8 cellular contexts compared by ENCODE assay signal in the genomic region with DNA sequence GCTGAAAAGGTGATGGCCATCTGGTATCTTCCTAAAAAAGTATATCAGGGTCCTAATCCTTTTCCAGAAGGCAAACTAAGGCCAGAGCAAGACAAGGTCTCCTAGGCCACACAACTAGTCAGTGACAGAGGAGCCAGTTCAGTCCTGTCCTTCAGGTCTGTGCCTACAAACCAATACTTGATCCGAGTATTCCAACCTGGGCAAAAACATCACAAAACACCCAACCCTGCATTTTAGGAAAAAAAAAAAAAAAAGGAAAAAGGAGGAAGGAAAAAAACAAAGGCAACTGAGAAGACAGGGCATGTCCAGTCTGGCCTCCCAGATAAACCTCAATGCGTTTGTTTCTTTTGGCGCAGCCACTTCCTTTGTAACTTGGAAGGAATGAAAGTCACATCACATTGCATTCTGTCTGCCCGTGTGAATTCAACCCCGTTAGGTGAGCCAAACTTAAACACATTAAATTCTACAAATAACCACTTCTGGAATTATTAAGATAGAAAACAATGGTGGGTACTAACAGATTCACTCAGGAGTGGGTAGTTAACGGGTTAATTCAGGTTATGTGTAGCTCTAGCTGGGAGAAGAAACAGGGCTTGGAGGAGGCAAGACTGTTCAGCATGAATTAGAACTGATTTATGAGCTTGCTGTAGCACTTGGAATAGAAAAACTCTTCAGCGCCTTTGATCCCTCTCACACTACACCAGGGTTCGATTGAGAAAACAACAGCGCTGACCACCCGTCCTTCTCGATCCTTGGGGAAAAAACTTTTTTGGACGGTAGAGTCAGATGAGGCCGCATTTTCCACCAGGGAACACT. TPM values are rescaled to one million over a fixed set of nuclear protein-coding genes. Genes with fewer than 3 reads are reported as not detected.
DNase-seq lines count a peak whose midpoint lies in the region; ATAC-seq and TF ChIP-seq lines count a peak whose summit lies in the region.

No MANE protein-coding gene starts in this region.

- H3K36me3 Mint-ChIP-seq in activated naive CD4-positive, alpha-beta T cell treated with anti-CD3 and anti-CD28 coated beads for 36 hours (ENCODE audit: low read depth): no peaks in the 10 kb centered on the region
- H3K36me3 Mint-ChIP-seq in activated CD8-positive, alpha-beta T cell treated with anti-CD3 and anti-CD28 coated beads for 36 hours (ENCODE audit: low read depth): no peaks in the 10 kb centered on the region

- DNase-seq in activated naive CD4-positive, alpha-beta T cell treated with anti-CD3 and anti-CD28 coated beads for 36 hours: no peak
- no peak for DNase-seq in activated naive CD4-positive, alpha-beta T cell treated with Interleukin-2 at 50 U/mL for 16 hours
- no peak for DNase-seq in activated CD8-positive, alpha-beta T cell treated with anti-CD3 and anti-CD28 coated beads for 36 hours
- peak in 2 of 5 donors; percentile 29 to 35 for DNase-seq in heart left ventricle
- DNase-seq in retinal pigment epithelial cell (ENCODE audit: low read depth): no peak

- TF ChIP-seq CTCF in activated CD8-positive, alpha-beta T cell treated with anti-CD3 and anti-CD28 coated beads for 36 hours (IDR thresholded peaks at IDR 0.05): no peak
- TF ChIP-seq CTCF in heart left ventricle (IDR thresholded peaks at IDR 0.05) (no peak), retinal pigment epithelial cell (conservative IDR thresholded peaks at IDR 0.05; ENCODE audit: low read depth, low read length) (no peak)

- peaks cover 0 to 19% (median 9%) of the 10 kb centered on the region in 12 donors for H3K4me1 ChIP-seq in heart left ventricle

- ATAC-seq in HG03432 (IDR thresholded peaks at IDR 0.05; ENCODE audit: unreplicated experiment) (peak; percentile 29), heart left ventricle (peak; percentile 5 to 63 (median 48)), HG03025 (IDR thresholded peaks at IDR 0.05; ENCODE audit: low FRiP score, unreplicated experiment) (no peak), GM21737 (IDR thresholded peaks at IDR 0.05; ENCODE audit: unreplicated experiment) (no peak)
- no peak for ATAC-seq in activated CD8-positive, alpha-beta T cell treated with anti-CD3 and anti-CD28 coated beads for 36 hours

- peaks cover 0 to 20% (median 0%) of the 10 kb centered on the region in 9 donors for H3K27me3 ChIP-seq in heart left ventricle

- H3K9me3 ChIP-seq in heart left ventricle: no peaks in the 10 kb centered on the region

- intact Hi-C loops in activated naive CD4-positive, alpha-beta T cell treated with anti-CD3 and anti-CD28 coated beads for 36 hours (cut with micrococcal nuclease): loop anchor here (1.0 kb wide), 1 partner anchor 18 kb away; no protein-coding TSS in a partner anchor
- intact Hi-C loops in activated CD8-positive, alpha-beta T cell treated with anti-CD3 and anti-CD28 coated beads for 36 hours (cut with micrococcal nuclease): no loop called here
- intact Hi-C loops in heart left ventricle (cut with DNase I): no loop called here

- H3K4me3 Mint-ChIP-seq in activated naive CD4-positive, alpha-beta T cell treated with anti-CD3 and anti-CD28 coated beads for 36 hours: peak overlapping the region; percentile 70
- peak overlapping the region; percentile 64 for H3K4me3 Mint-ChIP-seq in activated CD8-positive, alpha-beta T cell treated with anti-CD3 and anti-CD28 coated beads for 36 hours

- POLR2A ChIA-PET in activated CD8-positive, alpha-beta T cell treated with anti-CD3 and anti-CD28 coated beads for 36 hours (lab: Charles Lee): interaction anchor here (1.1 kb wide), 1 partner anchor 18 kb away, joined by 3 read pairs; no protein-coding TSS in a partner anchor

- WGBS in heart left ventricle, 4 donors: 13 to 33% (median 26%) methylated on average over 11 to 13 of the region's 13 CpGs

- peaks cover 22% of the 10 kb centered on the region for H3K27me3 Mint-ChIP-seq in activated naive CD4-positive, alpha-beta T cell treated with anti-CD3 and anti-CD28 coated beads for 36 hours (ENCODE audit: low read depth)
- peaks cover 28% of the 10 kb centered on the region for H3K27me3 Mint-ChIP-seq in activated CD8-positive, alpha-beta T cell treated with anti-CD3 and anti-CD28 coated beads for 36 hours

- no peaks in the 10 kb centered on the region for H3K36me3 ChIP-seq in heart left ventricle

- H3K4me1 Mint-ChIP-seq in activated naive CD4-positive, alpha-beta T cell treated with anti-CD3 and anti-CD28 coated beads for 36 hours (ENCODE audit: low read depth): peaks cover 7% of the 10 kb centered on the region
- H3K4me1 Mint-ChIP-seq in activated CD8-positive, alpha-beta T cell treated with anti-CD3 and anti-CD28 coated beads for 36 hours (ENCODE audit: low read depth): peaks cover 9% of the 10 kb centered on the region

- H3K27ac Mint-ChIP-seq in activated naive CD4-positive, alpha-beta T cell treated with anti-CD3 and anti-CD28 coated beads for 36 hours: no peak overlapping the region
- H3K27ac Mint-ChIP-seq in activated CD8-positive, alpha-beta T cell treated with anti-CD3 and anti-CD28 coated beads for 36 hours: no peak overlapping the region

- CTCF ChIA-PET in activated naive CD4-positive, alpha-beta T cell treated with anti-CD3 and anti-CD28 coated beads for 36 hours (lab: Charles Lee): interaction anchor here (0.9 kb wide), 1 partner anchor 54 kb away, joined by 3 read pairs; no protein-coding TSS in a partner anchor
- CTCF ChIA-PET in activated CD8-positive, alpha-beta T cell treated with anti-CD3 and anti-CD28 coated beads for 36 hours (lab: Charles Lee): interaction anchor here (1.6 kb wide), 1 partner anchor 210 kb away, joined by 4 read pairs; no protein-coding TSS in a partner anchor

- no peaks in the 10 kb centered on the region for H3K9me3 Mint-ChIP-seq in activated naive CD4-positive, alpha-beta T cell treated with anti-CD3 and anti-CD28 coated beads for 36 hours
- no peaks in the 10 kb centered on the region for H3K9me3 Mint-ChIP-seq in activated CD8-positive, alpha-beta T cell treated with anti-CD3 and anti-CD28 coated beads for 36 hours

- H3K27ac ChIP-seq in heart left ventricle: peak overlapping the region in 11 of 12 donors; percentile 8 to 92 (median 81)

- no peak for TF ChIP-seq POLR2A in heart left ventricle (IDR thresholded peaks at IDR 0.05)

- H3K4me3 ChIP-seq in heart left ventricle: peak overlapping the region; percentile 24 to 83 (median 60)
- H3K4me3 ChIP-seq in retinal pigment epithelial cell (ENCODE audit: low read length): peak overlapping the region; percentile 61

RNA-seq across cellular contexts. Expression of a gene that starts 43.0 kb away (rescaled TPM):
- total RNA-seq in activated naive CD4-positive, alpha-beta T cell treated with anti-CD3 and anti-CD28 coated beads for 36 hours: 1 to 10 TPM; 6.2 to 6.7 TPM
- 1 to 10 TPM; 7.8 to 9.2 TPM for total RNA-seq in activated CD8-positive, alpha-beta T cell treated with anti-CD3 and anti-CD28 coated beads for 36 hours
- 1 to 10 TPM in 8 of 9 donors, under 1 TPM in 1; 0.81 to 4.7 (median 3.0) TPM for total RNA-seq in heart left ventricle
- 1 to 10 TPM; 3.6 to 4.7 TPM for polyA plus RNA-seq in heart left ventricle

RNA-seq across cellular contexts. Expression of a gene that starts 53.4 kb away (rescaled TPM):
- 10 to 100 TPM; 42.7 to 44.1 TPM for total RNA-seq in activated naive CD4-positive, alpha-beta T cell treated with anti-CD3 and anti-CD28 coated beads for 36 hours
- total RNA-seq in activated CD8-positive, alpha-beta T cell treated with anti-CD3 and anti-CD28 coated beads for 36 hours: 10 to 100 TPM; 52.0 to 52.5 TPM
- 10 to 100 TPM; 32.7 to 59.2 (median 47.4) TPM for total RNA-seq in heart left ventricle
- polyA plus RNA-seq in heart left ventricle: 10 to 100 TPM; 42.6 to 70.8 TPM

Comparison
In these comparisons a context has a peak if more than half of its experiments do, and no peak if none do; other contexts are left out.
1. ATAC-seq: peak in HG03432 (single experiment) and heart left ventricle (4 of 4); none in activated CD8-positive, alpha-beta T cell treated with anti-CD3 and anti-CD28 coated beads for 36 hours (single experiment), HG03025 (single experiment) and GM21737 (single experiment).